32 cellular contexts compared by ENCODE assay signal in the genomic region with DNA sequence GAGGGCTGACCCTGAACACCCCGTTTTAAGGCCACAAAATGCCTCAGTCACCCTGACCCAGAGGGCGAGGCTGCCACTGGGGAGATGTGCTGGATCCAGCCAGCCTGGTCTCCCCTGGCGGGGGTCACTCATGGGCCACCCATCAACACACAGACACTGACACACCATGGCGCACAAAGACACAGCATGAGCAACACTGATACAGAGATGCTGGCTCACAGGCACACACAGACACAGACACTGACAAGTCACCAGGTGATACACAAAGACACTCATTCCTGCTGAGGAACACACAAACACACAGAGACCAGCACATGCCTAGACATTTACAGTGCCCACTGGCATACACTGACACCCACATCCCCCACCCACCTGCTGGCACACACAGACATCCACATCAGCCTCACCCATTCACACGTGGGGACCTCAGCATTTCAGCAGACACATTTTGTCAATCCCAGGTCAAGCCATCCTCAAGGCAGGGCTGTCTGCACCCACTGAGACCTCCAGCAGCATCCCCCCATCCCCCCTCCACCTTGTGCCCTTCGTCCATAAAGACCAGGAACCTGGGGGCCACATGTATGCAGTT.
"Had no signal": no experiment of that assay in that cellular context is flagged by ENCODE, and none has a peak within 500 bp of the region (broad histone marks: within the 10 kb centered on the region; RNA-seq: fewer than 3 reads in every experiment).

No MANE protein-coding gene starts in this region.

- H3K9me3 Mint-ChIP-seq: activated CD4-positive, alpha-beta T cell treated with anti-CD3 and anti-CD28 coated beads, Interleukin-2, amount 10 ng/mL, durations not matched to agents 7 days and 5 days; activated CD8-positive, alpha-beta T cell treated with anti-CD3 and anti-CD28 coated beads for 36 hours; activated T-cell treated with anti-CD3 and anti-CD28 coated beads, Interleukin-2, amount 50 U/mL, for 4 hours; activated T-helper 17 cell treated with anti-CD3 and anti-CD28 coated beads, Interleukin-2, amount 50 U/mL, for 72 hours; effector memory CD8-positive, alpha-beta T cell; naive thymus-derived CD8-positive, alpha-beta T cell; neural crest cell; stimulated activated naive CD8-positive, alpha-beta T cell treated with anti-CD3 and anti-CD28 coated beads, Interleukin-15, Interleukin-2, amounts not matched to agents 100 ng/mL and 50 ng/mL, for 24 hours; T-helper 2 cell treated with Interferon-gamma antibody and Interleukin-4, amounts not matched to agents 5 μg/mL and 100 μg/mL, for 36 hours had no signal

- H3K4me1 Mint-ChIP-seq: neural crest cell had no signal

- H3K9me3 ChIP-seq: breast epithelium, gastroesophageal sphincter, thoracic aorta, uterus had no signal

- H3K36me3 ChIP-seq: breast epithelium, gastroesophageal sphincter, thoracic aorta, uterus had no signal

- H3K36me3 Mint-ChIP-seq: naive thymus-derived CD8-positive, alpha-beta T cell had no signal

- H3K4me3 Mint-ChIP-seq: activated CD4-positive, alpha-beta T cell treated with anti-CD3 and anti-CD28 coated beads, Interleukin-2, amount 10 ng/mL, durations not matched to agents 7 days and 5 days; activated CD8-positive, alpha-beta T cell treated with anti-CD3 and anti-CD28 coated beads for 36 hours; activated T-cell treated with anti-CD3 and anti-CD28 coated beads, Interleukin-2, amount 50 U/mL, for 4 hours; activated T-helper 17 cell treated with anti-CD3 and anti-CD28 coated beads, Interleukin-2, amount 50 U/mL, for 72 hours; effector memory CD8-positive, alpha-beta T cell; naive thymus-derived CD8-positive, alpha-beta T cell; neural crest cell; stimulated activated naive CD8-positive, alpha-beta T cell treated with anti-CD3 and anti-CD28 coated beads, Interleukin-15, Interleukin-2, amounts not matched to agents 100 ng/mL and 50 ng/mL, for 24 hours; T-helper 2 cell treated with Interferon-gamma antibody and Interleukin-4, amounts not matched to agents 5 μg/mL and 100 μg/mL, for 36 hours had no signal

- DNase-seq: activated CD4-positive, alpha-beta T cell treated with anti-CD3 and anti-CD28 coated beads, Interleukin-2, amount 10 ng/mL, durations not matched to agents 7 days and 5 days; activated CD8-positive, alpha-beta T cell treated with anti-CD3 and anti-CD28 coated beads for 36 hours; activated gamma-delta T cell treated with Interleukin-2 at 50 U/mL for 16 hours; activated naive CD4-positive, alpha-beta T cell treated with anti-CD3 and anti-CD28 coated beads, Interleukin-2, amount 50 U/mL, for 16 hours; activated T-cell treated with anti-CD3 and anti-CD28 coated beads, Interleukin-2, amount 50 U/mL, for 4 hours; amniotic stem cell; effector memory CD8-positive, alpha-beta T cell; head of caudate nucleus; hippocampal formation; left cardiac atrium; midbrain; naive thymus-derived CD8-positive, alpha-beta T cell; posterior cingulate gyrus; stimulated activated CD4-positive, alpha-beta T cell treated with anti-CD3 and anti-CD28 coated beads, Interleukin-12 subunit alpha, Interleukin-12 subunit beta, amount 100 ng/mL, for 4 hours; stimulated activated CD4-positive, alpha-beta T cell treated with anti-CD3 and anti-CD28 coated beads, Interleukin-4, amount 100 ng/mL, for 1 hour; T-helper 1 cell; trophoblast cell; uterus had no signal

- ATAC-seq: activated CD4-positive, CD25-positive, alpha-beta regulatory T cell treated with anti-CD3 and anti-CD28 coated beads, Interleukin-2, amount 50 U/mL, for 24 hours; activated CD8-positive, alpha-beta T cell treated with anti-CD3 and anti-CD28 coated beads for 36 hours; activated T-cell treated with anti-CD3 and anti-CD28 coated beads, Interleukin-2, amount 50 U/mL, for 4 hours; activated T-helper 17 cell treated with anti-CD3 and anti-CD28 coated beads, Interleukin-2, amount 50 U/mL, for 72 hours; effector memory CD8-positive, alpha-beta T cell; gastroesophageal sphincter; left cardiac atrium; naive thymus-derived CD8-positive, alpha-beta T cell; sciatic nerve had no signal

- H3K27me3 Mint-ChIP-seq: activated CD4-positive, alpha-beta T cell treated with anti-CD3 and anti-CD28 coated beads, Interleukin-2, amount 10 ng/mL, durations not matched to agents 7 days and 5 days; activated CD8-positive, alpha-beta T cell treated with anti-CD3 and anti-CD28 coated beads for 36 hours; activated T-helper 17 cell treated with anti-CD3 and anti-CD28 coated beads, Interleukin-2, amount 50 U/mL, for 72 hours; naive thymus-derived CD8-positive, alpha-beta T cell; stimulated activated naive CD8-positive, alpha-beta T cell treated with anti-CD3 and anti-CD28 coated beads, Interleukin-15, Interleukin-2, amounts not matched to agents 100 ng/mL and 50 ng/mL, for 24 hours had no signal

- H3K27me3 ChIP-seq: breast epithelium, gastroesophageal sphincter, uterus had no signal

- H3K4me1 ChIP-seq: breast epithelium, gastroesophageal sphincter, uterus had no signal

- H3K4me3 ChIP-seq: breast epithelium, coronary artery, gastroesophageal sphincter, skin epidermis, thoracic aorta, uterus had no signal

- FAIRE-seq: endothelial cell of umbilical vein, keratinocyte had no signal

- H3K27ac ChIP-seq: breast epithelium, coronary artery, gastroesophageal sphincter, skin epidermis, thoracic aorta, uterus, VCaP had no signal

- H3K27ac Mint-ChIP-seq: activated CD4-positive, alpha-beta T cell treated with anti-CD3 and anti-CD28 coated beads, Interleukin-2, amount 10 ng/mL, durations not matched to agents 7 days and 5 days; activated CD8-positive, alpha-beta T cell treated with anti-CD3 and anti-CD28 coated beads for 36 hours; activated T-helper 17 cell treated with anti-CD3 and anti-CD28 coated beads, Interleukin-2, amount 50 U/mL, for 72 hours; effector memory CD8-positive, alpha-beta T cell; stimulated activated naive CD8-positive, alpha-beta T cell treated with anti-CD3 and anti-CD28 coated beads, Interleukin-15, Interleukin-2, amounts not matched to agents 100 ng/mL and 50 ng/mL, for 24 hours; T-helper 2 cell treated with Interferon-gamma antibody and Interleukin-4, amounts not matched to agents 5 μg/mL and 100 μg/mL, for 36 hours had no signal
